Comparison of ENCODE assay signal across 19 cellular contexts in the genomic region with DNA sequence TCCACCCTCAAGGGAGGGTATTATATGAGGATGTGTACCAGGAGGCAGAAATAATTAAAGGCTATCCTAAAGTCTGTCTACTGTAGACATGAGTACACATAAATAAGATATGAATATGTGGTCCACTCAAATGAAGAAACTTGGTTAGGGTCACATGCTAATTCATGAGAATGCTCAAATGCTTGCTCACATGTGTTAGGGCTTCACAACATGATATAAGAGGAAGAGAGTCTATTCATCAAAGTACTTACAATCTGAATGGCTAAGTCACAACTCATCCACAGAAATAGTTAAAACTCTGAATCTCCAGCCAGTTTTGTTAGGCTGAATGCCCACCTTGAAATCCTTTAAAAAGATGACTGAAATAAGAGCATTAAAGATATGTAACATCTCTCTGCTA.
"Had no signal": no experiment of that assay in that cellular context is flagged by ENCODE, and none has a peak within 500 bp of the region (broad histone marks: within the 10 kb centered on the region; RNA-seq: fewer than 3 reads in every experiment).

No MANE protein-coding gene starts in this region.

- H3K27me3 ChIP-seq: heart right ventricle, neural progenitor cell, ovary, right atrium auricular region, sigmoid colon, thyroid gland, uterus had no signal

- H3K4me1 ChIP-seq: neural progenitor cell, right atrium auricular region, sigmoid colon, thyroid gland, uterus had no signal

- H3K36me3 Mint-ChIP-seq: natural killer cell, neural progenitor cell, type B pancreatic cell had no signal

- H3K4me1 Mint-ChIP-seq: neural progenitor cell had no signal

- H3K4me3 ChIP-seq: coronary artery, heart right ventricle, neural progenitor cell, ovary, right atrium auricular region, sigmoid colon, skin epidermis, thyroid gland, uterus had no signal

- H3K27ac ChIP-seq: coronary artery, heart right ventricle, neural progenitor cell, ovary, right atrium auricular region, sigmoid colon, thyroid gland, uterus had no signal

- H3K27me3 Mint-ChIP-seq: type B pancreatic cell had no signal

- H3K9ac ChIP-seq: neural progenitor cell had no signal

- ATAC-seq: natural killer cell had no signal

- H3K9me3 ChIP-seq: heart right ventricle, ovary, right atrium auricular region, sigmoid colon, thyroid gland, uterus had no signal

- FAIRE-seq: endothelial cell of umbilical vein, frontal cortex had no signal

- DNase-seq: effector CD4-positive, alpha-beta T cell; endodermal cell; heart right ventricle; islet precursor cell; mammary epithelial cell; natural killer cell; nucleus accumbens; ovary; sigmoid colon; stimulated activated naive CD4-positive, alpha-beta T cell treated with Interleukin-2 at 50 U/mL for 16 hours; thyroid gland; uterus had no signal

- H3K9me3 Mint-ChIP-seq: endodermal cell, natural killer cell, neural progenitor cell, type B pancreatic cell had no signal

- H3K4me3 Mint-ChIP-seq: endodermal cell, natural killer cell, neural progenitor cell, type B pancreatic cell had no signal

- H3K27ac Mint-ChIP-seq: endodermal cell, natural killer cell, neural progenitor cell, type B pancreatic cell had no signal

- H3K4me2 ChIP-seq: neural progenitor cell had no signal

- H3K36me3 ChIP-seq: heart right ventricle, neural progenitor cell, ovary, right atrium auricular region, sigmoid colon, thyroid gland, uterus had no signal
